8 cellular contexts compared by ENCODE assay signal in genomic region chr1:28056129-28056925, GRCh38. TPM values are rescaled to one million over a fixed set of nuclear protein-coding genes. Genes with fewer than 3 reads are reported as not detected.
DNase-seq lines count a peak whose midpoint lies in the region; TF ChIP-seq lines count a peak whose summit lies in the region.
"Had no signal": no experiment of that assay in that cellular context is flagged by ENCODE, and none has a peak within 500 bp of the region (broad histone marks: within the 10 kb centered on the region; RNA-seq: fewer than 3 reads in every experiment).

No MANE protein-coding gene starts in this region.

- H3K4me3 ChIP-seq in HEK293 (ENCODE audit: low read depth, low read length) (no peak overlapping the region), OCI-LY3 (ENCODE audit: low read length) (no peak overlapping the region)

- no peaks in the 10 kb centered on the region for H4K20me1 ChIP-seq in OCI-LY3 (ENCODE audit: insufficient read depth, low read length)

- CTCF ChIA-PET in HEK293 (lab: Yijun Ruan, JAX) = interaction anchor here (0.7 to 1.3 kb wide), 2 partner anchors 8 to 549 kb away, joined by 3 read pairs; no protein-coding TSS in a partner anchor

- POLR2A ChIA-PET in HEK293 (lab: Yijun Ruan, JAX) = interaction anchor here (0.6 kb wide), 1 partner anchor 452 kb away, joined by 5 read pairs; the partner anchor contains the start of gene AHDC1

- no peak overlapping the region for H3K9ac ChIP-seq in OCI-LY3 (ENCODE audit: low read length)
- H3K9ac ChIP-seq: KMS-11 had no signal

- H3K27ac Mint-ChIP-seq in chondrocyte (ENCODE audit: unreplicated experiment) = no peak overlapping the region

- no peak overlapping the region for H2AFZ ChIP-seq in OCI-LY3 (ENCODE audit: low read depth, low read length)

- peaks cover 9% of the 10 kb centered on the region for H3K36me3 Mint-ChIP-seq in chondrocyte (ENCODE audit: low read depth)

- no peaks in the 10 kb centered on the region for H3K9me3 Mint-ChIP-seq in chondrocyte (ENCODE audit: low read depth)

- H3K4me2 ChIP-seq in OCI-LY3 (ENCODE audit: low read length) = peak overlapping the region; percentile 37
- H3K4me2 ChIP-seq: KMS-11 had no signal

- TF ChIP-seq CTCF in HEK293 (tag by site-specific recombination; IDR thresholded peaks at IDR 0.05) (no peak), OCI-LY3 (IDR thresholded peaks at IDR 0.05; ENCODE audit: low read depth, low read length) (no peak), chondrocyte (IDR thresholded peaks at IDR 0.05) (no peak)

- H3K27me3 Mint-ChIP-seq in chondrocyte (ENCODE audit: low read depth) = no peaks in the 10 kb centered on the region

- H3K36me3 ChIP-seq in HEK293 (ENCODE audit: control insufficient read depth in 2 of 2, insufficient read depth in 1 of 2, low read length in 2 of 2) (peaks cover 0 to 3% of the 10 kb centered on the region in 2 experiments; a peak in 2 of 3 replicates), OCI-LY3 (replicated peaks; ENCODE audit: low read depth, low read length) (no peaks in the 10 kb centered on the region)

- H3K9me3 ChIP-seq in HEK293 (ENCODE audit: control insufficient read depth, insufficient read depth, low read depth, low read length) = no peaks in the 10 kb centered on the region
- no peaks in the 10 kb centered on the region for H3K9me3 ChIP-seq in OCI-LY3 (ENCODE audit: insufficient read depth, low read length)

- no peak overlapping the region for H3K4me3 Mint-ChIP-seq in chondrocyte (ENCODE audit: unreplicated experiment)

- H3K27ac ChIP-seq in HEK293 (ENCODE audit: extremely low read depth, low read depth, low read length) (no peak overlapping the region), OCI-LY3 (ENCODE audit: low read length) (no peak overlapping the region)
- H3K27ac ChIP-seq: KMS-11 had no signal

- H3K4me1 Mint-ChIP-seq in chondrocyte (ENCODE audit: low read depth) = peaks cover 7% of the 10 kb centered on the region

- H3K79me2 ChIP-seq in OCI-LY3 (ENCODE audit: low read length) = no peaks in the 10 kb centered on the region; the same call in 1 of the 2 replicates

- H3K4me1 ChIP-seq in HEK293 (ENCODE audit: control insufficient read depth, insufficient read depth, low read length) (peaks cover 19% of the 10 kb centered on the region), OCI-LY3 (ENCODE audit: low read length) (peaks cover 11% of the 10 kb centered on the region)

- no peaks in the 10 kb centered on the region for H3K27me3 ChIP-seq in OCI-LY3 (ENCODE audit: low read depth, low read length)

- peak; percentile 35 for DNase-seq in activated effector memory CD4-positive, alpha-beta T cell treated with Interleukin-2 at 50 U/mL for 16 hours
- peak; percentile 46 for DNase-seq in stimulated activated CD4-positive, alpha-beta T cell treated with anti-CD3 and anti-CD28 coated beads, Interleukin-2, amount 100 ng/mL, for 48 hours
- no peak for DNase-seq in SHP77 treated with DMSO at 0.1 percent for 48 hours (lab: John Stamatoyannopoulos, UW)
- no peak for DNase-seq in dedifferentiated amniotic fluid mesenchymal stem cell (ENCODE audit: extremely low spot score)
- DNase-seq in chondrocyte (ENCODE audit: low spot score) = no peak

TF ChIP-seq in HEK293, 187 proteins besides CTCF, POLR2A, EP300 and RAD21 (continues in another document):
- no peak for TF ChIP-seq ZNF211 (tag by site-specific recombination; IDR thresholded peaks at IDR 0.05; ENCODE audit: low read depth)
- TF ChIP-seq ZNF521 (tag by site-specific recombination; IDR thresholded peaks at IDR 0.05) = no peak
- no peak for TF ChIP-seq ZSCAN16 (tag by site-specific recombination; IDR thresholded peaks at IDR 0.05)
- no peak for TF ChIP-seq ZNF10 (tag by site-specific recombination; IDR thresholded peaks at IDR 0.05)
- TF ChIP-seq, protein P1, sequence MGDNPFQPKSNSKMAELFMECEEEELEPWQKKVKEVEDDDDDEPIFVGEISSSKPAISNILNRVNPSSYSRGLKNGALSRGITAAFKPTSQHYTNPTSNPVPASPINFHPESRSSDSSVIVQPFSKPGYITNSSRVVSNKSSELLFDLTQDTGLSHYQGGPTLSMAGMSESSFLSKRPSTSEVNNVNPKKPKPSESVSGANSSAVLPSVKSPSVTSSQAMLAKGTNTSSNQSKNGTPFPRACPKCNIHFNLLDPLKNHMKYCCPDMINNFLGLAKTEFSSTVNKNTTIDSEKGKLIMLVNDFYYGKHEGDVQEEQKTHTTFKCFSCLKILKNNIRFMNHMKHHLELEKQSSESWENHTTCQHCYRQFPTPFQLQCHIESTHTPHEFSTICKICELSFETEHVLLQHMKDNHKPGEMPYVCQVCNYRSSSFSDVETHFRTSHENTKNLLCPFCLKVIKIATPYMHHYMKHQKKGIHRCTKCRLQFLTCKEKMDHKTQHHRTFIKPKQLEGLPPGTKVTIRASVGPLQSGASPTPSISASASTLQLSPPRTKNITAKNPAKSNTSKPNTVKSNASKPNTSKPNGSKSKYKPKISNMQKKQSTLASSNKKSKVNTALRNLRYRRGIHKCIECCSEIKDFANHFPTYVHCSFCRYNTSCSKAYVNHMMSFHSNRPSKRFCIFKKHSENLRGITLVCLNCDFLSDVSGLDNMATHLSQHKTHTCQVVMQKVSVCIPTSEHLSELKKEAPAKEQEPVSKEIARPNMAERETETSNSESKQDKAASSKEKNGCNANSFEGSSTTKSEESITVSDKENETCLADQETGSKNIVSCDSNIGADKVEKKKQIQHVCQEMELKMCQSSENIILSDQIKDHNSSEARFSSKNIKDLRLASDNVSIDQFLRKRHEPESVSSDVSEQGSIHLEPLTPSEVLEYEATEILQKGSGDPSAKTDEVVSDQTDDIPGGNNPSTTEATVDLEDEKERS (tag by site-specific recombination; IDR thresholded peaks at IDR 0.05) = no peak
- no peak for TF ChIP-seq ZNF404 (tag by site-specific recombination; IDR thresholded peaks at IDR 0.05)
- TF ChIP-seq, protein P2, sequence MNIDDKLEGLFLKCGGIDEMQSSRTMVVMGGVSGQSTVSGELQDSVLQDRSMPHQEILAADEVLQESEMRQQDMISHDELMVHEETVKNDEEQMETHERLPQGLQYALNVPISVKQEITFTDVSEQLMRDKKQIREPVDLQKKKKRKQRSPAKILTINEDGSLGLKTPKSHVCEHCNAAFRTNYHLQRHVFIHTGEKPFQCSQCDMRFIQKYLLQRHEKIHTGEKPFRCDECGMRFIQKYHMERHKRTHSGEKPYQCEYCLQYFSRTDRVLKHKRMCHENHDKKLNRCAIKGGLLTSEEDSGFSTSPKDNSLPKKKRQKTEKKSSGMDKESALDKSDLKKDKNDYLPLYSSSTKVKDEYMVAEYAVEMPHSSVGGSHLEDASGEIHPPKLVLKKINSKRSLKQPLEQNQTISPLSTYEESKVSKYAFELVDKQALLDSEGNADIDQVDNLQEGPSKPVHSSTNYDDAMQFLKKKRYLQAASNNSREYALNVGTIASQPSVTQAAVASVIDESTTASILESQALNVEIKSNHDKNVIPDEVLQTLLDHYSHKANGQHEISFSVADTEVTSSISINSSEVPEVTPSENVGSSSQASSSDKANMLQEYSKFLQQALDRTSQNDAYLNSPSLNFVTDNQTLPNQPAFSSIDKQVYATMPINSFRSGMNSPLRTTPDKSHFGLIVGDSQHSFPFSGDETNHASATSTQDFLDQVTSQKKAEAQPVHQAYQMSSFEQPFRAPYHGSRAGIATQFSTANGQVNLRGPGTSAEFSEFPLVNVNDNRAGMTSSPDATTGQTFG (tag by site-specific recombination; IDR thresholded peaks at IDR 0.05; ENCODE audit: borderline replicate concordance) = no peak
- no peak for TF ChIP-seq ZSCAN23 (tag by site-specific recombination; IDR thresholded peaks at IDR 0.05)
- TF ChIP-seq EGR2 (tag by site-specific recombination; IDR thresholded peaks at IDR 0.05; ENCODE audit: low read depth) = peak; percentile 66
- TF ChIP-seq ZNF473 (tag by site-specific recombination; IDR thresholded peaks at IDR 0.05) = no peak
- TF ChIP-seq ZNF623 (tag by site-specific recombination; IDR thresholded peaks at IDR 0.05) = no peak
- TF ChIP-seq OSR2 (tag by site-specific recombination; IDR thresholded peaks at IDR 0.05) = peak; percentile 40; the same call in 1 of the 2 replicates
- TF ChIP-seq ZNF501 (tag by site-specific recombination; IDR thresholded peaks at IDR 0.05) = no peak
- TF ChIP-seq, protein P3, sequence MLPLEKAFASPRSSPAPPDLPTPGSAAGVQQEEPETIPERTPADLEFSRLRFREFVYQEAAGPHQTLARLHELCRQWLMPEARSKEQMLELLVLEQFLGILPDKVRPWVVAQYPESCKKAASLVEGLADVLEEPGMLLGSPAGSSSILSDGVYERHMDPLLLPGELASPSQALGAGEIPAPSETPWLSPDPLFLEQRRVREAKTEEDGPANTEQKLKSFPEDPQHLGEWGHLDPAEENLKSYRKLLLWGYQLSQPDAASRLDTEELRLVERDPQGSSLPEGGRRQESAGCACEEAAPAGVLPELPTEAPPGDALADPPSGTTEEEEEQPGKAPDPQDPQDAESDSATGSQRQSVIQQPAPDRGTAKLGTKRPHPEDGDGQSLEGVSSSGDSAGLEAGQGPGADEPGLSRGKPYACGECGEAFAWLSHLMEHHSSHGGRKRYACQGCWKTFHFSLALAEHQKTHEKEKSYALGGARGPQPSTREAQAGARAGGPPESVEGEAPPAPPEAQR (tag by site-specific recombination; IDR thresholded peaks at IDR 0.05) = no peak
- TF ChIP-seq SETDB1 (IDR thresholded peaks at IDR 0.05; ENCODE audit: insufficient read length, low read length) = no peak
- peak; percentile 28; the same call in 1 of the 2 replicates for TF ChIP-seq WT1 (tag by site-specific recombination; IDR thresholded peaks at IDR 0.05)
- TF ChIP-seq ZNF366 (tag by site-specific recombination; conservative IDR thresholded peaks at IDR 0.05) = no peak
- no peak for TF ChIP-seq ZNF19 (tag by site-specific recombination; IDR thresholded peaks at IDR 0.05; ENCODE audit: low read depth)
- peak; percentile 34 for TF ChIP-seq PRDM6 (tag by site-specific recombination; IDR thresholded peaks at IDR 0.05)
- no peak for TF ChIP-seq HOXD13 (CRISPR knock-in tag; IDR thresholded peaks at IDR 0.05; ENCODE audit: borderline replicate concordance)
- TF ChIP-seq ZNF549 (tag by site-specific recombination; IDR thresholded peaks at IDR 0.05) = no peak

RNA-seq across cellular contexts. Expression of gene EYA3, which starts 32.1 kb away (rescaled TPM):
- total RNA-seq in chondrocyte = 13.5 to 17.9 TPM (median 15.7 TPM) in 3 replicates

Comparison
In these comparisons a context has a peak if more than half of its experiments do, and no peak if none do; other contexts are left out.
1. DNase-seq: peak in activated effector memory CD4-positive, alpha-beta T cell treated with Interleukin-2 at 50 U/mL for 16 hours (single experiment) and stimulated activated CD4-positive, alpha-beta T cell treated with anti-CD3 and anti-CD28 coated beads, Interleukin-2, amount 100 ng/mL, for 48 hours (2 of 2); none in SHP77 treated with DMSO at 0.1 percent for 48 hours (single experiment), dedifferentiated amniotic fluid mesenchymal stem cell (single experiment) and chondrocyte (single experiment).